In the genomic region with DNA sequence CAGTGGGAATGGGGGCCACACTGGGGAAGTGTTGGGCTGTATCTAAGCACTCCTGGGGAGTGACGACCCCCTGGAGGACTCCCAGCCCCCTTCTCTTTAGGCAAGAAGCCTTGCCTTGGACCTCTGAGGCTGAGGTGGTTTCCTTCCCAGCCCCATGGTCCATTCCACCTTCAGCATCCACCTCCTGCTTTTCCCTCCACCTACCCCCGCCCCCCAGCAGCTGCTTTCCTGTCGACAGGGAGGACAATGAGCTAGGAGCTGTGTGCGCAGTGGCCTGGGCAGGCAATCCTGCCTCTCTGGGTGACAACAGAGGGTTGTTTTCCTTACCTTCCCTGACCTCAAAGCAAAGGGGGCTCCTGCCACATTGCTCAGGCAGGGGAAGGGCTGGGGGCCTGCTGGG, we compare ENCODE assay signal across 14 cellular contexts.
"Had no signal": no experiment of that assay in that cellular context is flagged by ENCODE, and none has a peak within 500 bp of the region (broad histone marks: within the 10 kb centered on the region; RNA-seq: fewer than 3 reads in every experiment).

No MANE protein-coding gene starts in this region.

- H3K36me3 ChIP-seq: colonic mucosa, upper lobe of right lung had no signal

- H3K27ac ChIP-seq: colonic mucosa, upper lobe of right lung had no signal

- DNase-seq: activated CD4-positive, alpha-beta T cell treated with anti-CD3 and anti-CD28 coated beads, Interleukin-2, amount 50 U/mL, for 4 hours; activated effector memory CD4-positive, alpha-beta T cell treated with Interleukin-2 at 50 U/mL for 16 hours; activated T-cell treated with anti-CD3 and anti-CD28 coated beads, Interleukin-2, amount 50 U/mL, for 1 hour; caudate nucleus; colonic mucosa; effector memory CD8-positive, alpha-beta T cell; immature natural killer cell; left cardiac atrium; mammary epithelial cell; natural killer cell; stimulated activated CD4-positive, alpha-beta T cell treated with anti-CD3 and anti-CD28 coated beads, Interleukin-4, amount 100 ng/mL, for 1 hour; stimulated activated CD8-positive, alpha-beta memory T cell treated with anti-CD3 and anti-CD28 coated beads, Interleukin-4, amount 100 ng/mL, for 48 hours; T-helper 17 cell; upper lobe of right lung had no signal

- H3K4me1 ChIP-seq: colonic mucosa, upper lobe of right lung had no signal

- H3K27me3 ChIP-seq: colonic mucosa, upper lobe of right lung had no signal

- ATAC-seq: effector memory CD8-positive, alpha-beta T cell; left cardiac atrium; natural killer cell; T-helper 17 cell; upper lobe of right lung had no signal

- H3K4me3 ChIP-seq: colonic mucosa, upper lobe of right lung had no signal
